Comparison of ENCODE assay signal across 10 cellular contexts in genomic region chr11:93727985-93728791, GRCh38. TPM values are rescaled to one million over a fixed set of nuclear protein-coding genes. Genes with fewer than 3 reads are reported as not detected.
A peak's percentile ranks its signal among the peaks of the same experiment; 100 is the strongest.
DNase-seq lines count a peak whose midpoint lies in the region; ATAC-seq and TF ChIP-seq lines count a peak whose summit lies in the region.
"Had no signal": no experiment of that assay in that cellular context is flagged by ENCODE, and none has a peak within 500 bp of the region (broad histone marks: within the 10 kb centered on the region; RNA-seq: fewer than 3 reads in every experiment).

No MANE protein-coding gene starts in this region.

- no peaks in the 10 kb centered on the region for H3K9me3 ChIP-seq in breast epithelium
- H3K9me3 ChIP-seq in ectodermal cell (ENCODE audit: control insufficient read depth, low read length) = no peaks in the 10 kb centered on the region

- POLR2A ChIA-PET in MCF 10A (lab: Yijun Ruan, JAX) = interaction anchor here (1.1 to 9.2 kb wide), 4 partner anchors 9 to 56 kb away, joined by 4 to 123 read pairs (median 4); partner anchors contain the start of genes C11orf54, MED17 and TAF1D

- H3K27ac ChIP-seq in breast epithelium (peak overlapping the region in 1 of 2 donors; percentile 15), ectodermal cell (ENCODE audit: insufficient read depth, low read depth, low read length, poor library complexity, severe bottlenecking) (peak overlapping the region; percentile 31)

- H3K27me3 ChIP-seq in breast epithelium = no peaks in the 10 kb centered on the region
- H3K27me3 ChIP-seq in ectodermal cell (ENCODE audit: control insufficient read depth, insufficient read depth, low read length, poor library complexity, severe bottlenecking) = no peaks in the 10 kb centered on the region

- DNase-seq in MCF 10A (ENCODE audit: unreplicated experiment) = peak; percentile 27
- DNase-seq in breast epithelium (ENCODE audit: low spot score in 2 of 2) = no peak
- DNase-seq in OCI-M1 (lab: John Stamatoyannopoulos, UW) = peak; percentile 48
- no peak for DNase-seq in stimulated activated effector memory CD8-positive, alpha-beta T cell treated with anti-CD3 and anti-CD28 coated beads, Interleukin-12 subunit alpha, Interleukin-12 subunit beta, amount 100 ng/mL, for 72 hours (ENCODE audit: low spot score in 2 of 2)
- DNase-seq in dedifferentiated amniotic fluid mesenchymal stem cell (ENCODE audit: extremely low spot score) = no peak
- no peak for DNase-seq in NCI-H1417 treated with DMSO at 0.1 percent for 48 hours (lab: John Stamatoyannopoulos, UW)
- DNase-seq: NCI-H526; stimulated activated CD4-positive, alpha-beta T cell treated with anti-CD3 and anti-CD28 coated beads, Interleukin-2, amount 100 ng/mL, for 48 hours had no signal

- no peaks in the 10 kb centered on the region for H3K27me3 Mint-ChIP-seq in MCF 10A (ENCODE audit: insufficient read depth, unreplicated experiment)

- no peak for TF ChIP-seq CTCF in MCF 10A (IDR thresholded peaks at IDR 0.05; ENCODE audit: unreplicated experiment)
- TF ChIP-seq CTCF in breast epithelium (IDR thresholded peaks at IDR 0.05) = no peak

- BruUV-seq in MCF 10A (replicated peaks; lab: Mats Ljungman, UMichigan) = TSS peak; percentile 1

- CTCF ChIA-PET in MCF 10A (lab: Yijun Ruan, JAX) = interaction anchor here (0.9 kb wide), 2 partner anchors 13 to 494 kb away, joined by 3 to 4 read pairs; partner anchors contain the start of genes C11orf54 and TAF1D

- H3K9me3 Mint-ChIP-seq in MCF 10A (ENCODE audit: unreplicated experiment) = no peaks in the 10 kb centered on the region
- H3K9me3 Mint-ChIP-seq in stimulated activated effector memory CD8-positive, alpha-beta T cell treated with anti-CD3 and anti-CD28 coated beads, Interleukin-12 subunit alpha, Interleukin-12 subunit beta, amount 100 ng/mL, for 72 hours = no peaks in the 10 kb centered on the region

- H3K4me3 ChIP-seq in breast epithelium (no peak overlapping the region), ectodermal cell (ENCODE audit: insufficient read depth, low read depth, low read length) (no peak overlapping the region)

- intact Hi-C loops in MCF 10A (cut with micrococcal nuclease) (loop anchor here (1.0 kb wide), 1 partner anchor 8 kb away; no protein-coding TSS in a partner anchor), breast epithelium (cut with DNase I; ENCODE audit: low total_unique reads) (no loop called here)

- H3K4me1 ChIP-seq in breast epithelium (no peaks in the 10 kb centered on the region), ectodermal cell (ENCODE audit: control insufficient read depth, insufficient read depth, low read length) (no peaks in the 10 kb centered on the region)

- peaks cover 8% of the 10 kb centered on the region for H3K36me3 ChIP-seq in breast epithelium
- peaks cover 42% of the 10 kb centered on the region for H3K36me3 ChIP-seq in ectodermal cell (ENCODE audit: control insufficient read depth, insufficient read depth, low read length)

- WGBS in ectodermal cell, 2 experiments = 55 to 68% methylated on average over 4 of the region's 4 CpGs

- peaks cover 95% of the 10 kb centered on the region for H3K36me3 Mint-ChIP-seq in MCF 10A (ENCODE audit: insufficient read depth, unreplicated experiment)
- peaks cover 100% of the 10 kb centered on the region for H3K36me3 Mint-ChIP-seq in stimulated activated effector memory CD8-positive, alpha-beta T cell treated with anti-CD3 and anti-CD28 coated beads, Interleukin-12 subunit alpha, Interleukin-12 subunit beta, amount 100 ng/mL, for 72 hours

- no peak overlapping the region for H3K4me3 Mint-ChIP-seq in MCF 10A (ENCODE audit: unreplicated experiment)
- H3K4me3 Mint-ChIP-seq in stimulated activated effector memory CD8-positive, alpha-beta T cell treated with anti-CD3 and anti-CD28 coated beads, Interleukin-12 subunit alpha, Interleukin-12 subunit beta, amount 100 ng/mL, for 72 hours = no peak overlapping the region

- TF ChIP-seq POLR2A in breast epithelium (IDR thresholded peaks at IDR 0.05) = no peak

- no peaks in the 10 kb centered on the region for H3K4me1 Mint-ChIP-seq in MCF 10A (ENCODE audit: insufficient read depth, unreplicated experiment)
- peaks cover 1% of the 10 kb centered on the region for H3K4me1 Mint-ChIP-seq in stimulated activated effector memory CD8-positive, alpha-beta T cell treated with anti-CD3 and anti-CD28 coated beads, Interleukin-12 subunit alpha, Interleukin-12 subunit beta, amount 100 ng/mL, for 72 hours

- no peak for ATAC-seq in stimulated activated effector memory CD8-positive, alpha-beta T cell treated with anti-CD3 and anti-CD28 coated beads, Interleukin-12 subunit alpha, Interleukin-12 subunit beta, amount 100 ng/mL, for 72 hours
- no peak for ATAC-seq in GM18520 (IDR thresholded peaks at IDR 0.05; ENCODE audit: unreplicated experiment)

- no peak overlapping the region for H3K27ac Mint-ChIP-seq in MCF 10A (ENCODE audit: low read depth, unreplicated experiment)
- peak overlapping the region; percentile 54 for H3K27ac Mint-ChIP-seq in stimulated activated effector memory CD8-positive, alpha-beta T cell treated with anti-CD3 and anti-CD28 coated beads, Interleukin-12 subunit alpha, Interleukin-12 subunit beta, amount 100 ng/mL, for 72 hours

RNA-seq across cellular contexts. Expression of gene TAF1D, which starts 13.1 kb away (rescaled TPM):
- total RNA-seq in MCF 10A (2022) (165 and 212 TPM in 2 replicates), breast epithelium (100 to 1,000 TPM in 2 of 3 donors, 10 to 100 TPM in 1; 91.5 to 172 (median 154) TPM)
- polyA plus RNA-seq in ectodermal cell (2013, experiment 1 of 4) = 204 TPM
- polyA plus RNA-seq in ectodermal cell (2013, experiment 2 of 4) = 162 TPM
- 212 TPM for polyA plus RNA-seq in ectodermal cell (2013, experiment 3 of 4)
- polyA plus RNA-seq in ectodermal cell (2013, experiment 4 of 4) = 202 TPM

RNA-seq across cellular contexts. Expression of gene C11orf54, which starts 13.3 kb away (rescaled TPM):
- total RNA-seq in MCF 10A (2022) = 13.8 and 23.1 TPM in 2 replicates
- 10 to 100 TPM; 32.8 to 53.7 (median 53.1) TPM for total RNA-seq in breast epithelium
- polyA plus RNA-seq in ectodermal cell (2013, experiment 1 of 4) = 32.8 TPM
- polyA plus RNA-seq in ectodermal cell (2013, experiment 2 of 4) = 36.0 TPM
- 32.1 TPM for polyA plus RNA-seq in ectodermal cell (2013, experiment 3 of 4)
- 35.6 TPM for polyA plus RNA-seq in ectodermal cell (2013, experiment 4 of 4)

RNA-seq across cellular contexts. Expression of gene MED17, which starts 55.9 kb away (rescaled TPM):
- total RNA-seq in MCF 10A (2022) (42.2 and 43.9 TPM in 2 replicates), breast epithelium (10 to 100 TPM; 20.6 to 47.0 (median 29.8) TPM)
- 38.8 TPM for polyA plus RNA-seq in ectodermal cell (2013, experiment 1 of 4)
- 42.2 TPM for polyA plus RNA-seq in ectodermal cell (2013, experiment 2 of 4)
- 38.6 TPM for polyA plus RNA-seq in ectodermal cell (2013, experiment 3 of 4)
- polyA plus RNA-seq in ectodermal cell (2013, experiment 4 of 4) = 41.5 TPM

Comparison
In these comparisons a context has a peak if more than half of its experiments do, and no peak if none do; other contexts are left out.
1. DNase-seq: peak in MCF 10A (single experiment) and OCI-M1 (single experiment); none in breast epithelium (0 of 2), stimulated activated effector memory CD8-positive, alpha-beta T cell treated with anti-CD3 and anti-CD28 coated beads, Interleukin-12 subunit alpha, Interleukin-12 subunit beta, amount 100 ng/mL, for 72 hours (0 of 2), dedifferentiated amniotic fluid mesenchymal stem cell (single experiment) and NCI-H1417 treated with DMSO at 0.1 percent for 48 hours (single experiment).